In genomic region chr15:101165905-101166471, GRCh38 we compare ENCODE assay signal across 13 cellular contexts.
"Had no signal": no experiment of that assay in that cellular context is flagged by ENCODE, and none has a peak within 500 bp of the region (broad histone marks: within the 10 kb centered on the region; RNA-seq: fewer than 3 reads in every experiment).

No MANE protein-coding gene starts in this region.

- H3K27ac ChIP-seq: colonic mucosa had no signal

- H3K4me1 ChIP-seq: colonic mucosa had no signal

- DNase-seq: activated CD4-positive, alpha-beta memory T cell treated with anti-CD3 and anti-CD28 coated beads, Interleukin-2, amount 10 ng/mL, durations not matched to agents 7 days and 5 days; activated CD4-positive, alpha-beta T cell treated with anti-CD3 and anti-CD28 coated beads for 36 hours; activated naive CD4-positive, alpha-beta T cell treated with anti-CD3 and anti-CD28 coated beads, Interleukin-2, amount 10 ng/mL, durations not matched to agents 7 days and 5 days; activated T-cell treated with anti-CD3 and anti-CD28 coated beads, Interleukin-2, amount 50 U/mL, for 24 hours; caudate nucleus; colonic mucosa; glutamatergic neuron; nephron progenitor cell; stimulated activated CD4-positive, alpha-beta T cell treated with anti-CD3 and anti-CD28 coated beads, Interleukin-12 subunit alpha, Interleukin-12 subunit beta, amount 100 ng/mL, for 4 hours; stimulated activated CD4-positive, alpha-beta T cell treated with anti-CD3 and anti-CD28 coated beads, Interleukin-2, amount 100 ng/mL, for 24 hours; T-helper 2 cell had no signal

- H3K36me3 ChIP-seq: colonic mucosa, sigmoid colon had no signal

- ATAC-seq: activated CD4-positive, alpha-beta T cell treated with anti-CD3 and anti-CD28 coated beads for 36 hours had no signal

- H3K27me3 ChIP-seq: colonic mucosa, sigmoid colon had no signal

- H3K4me3 ChIP-seq: colonic mucosa, lung, sigmoid colon had no signal
